ENCODE assay signal across 24 cellular contexts in the genomic region with DNA sequence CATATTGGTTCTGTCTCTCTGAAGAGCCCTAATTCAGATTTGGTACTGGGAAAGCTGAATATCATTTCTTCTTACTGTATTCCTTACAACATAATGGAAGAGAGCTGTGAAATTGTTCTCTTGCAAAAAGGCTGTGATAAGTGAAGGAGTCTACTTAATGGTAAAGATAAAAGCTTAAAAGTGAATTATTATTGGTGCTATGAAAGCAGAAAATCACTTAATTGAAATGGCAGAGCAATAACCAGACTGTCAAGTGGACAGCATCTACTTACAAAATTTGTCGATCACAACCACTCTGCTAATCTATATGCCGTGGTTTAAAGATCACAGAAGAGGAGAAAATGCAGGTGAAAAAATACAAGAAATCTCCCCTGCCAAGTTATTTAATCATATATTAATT.
"Had no signal": no experiment of that assay in that cellular context is flagged by ENCODE, and none has a peak within 500 bp of the region (broad histone marks: within the 10 kb centered on the region; RNA-seq: fewer than 3 reads in every experiment).

No MANE protein-coding gene starts in this region.

- H3K4me3 ChIP-seq: stomach, suprapubic skin, testis, thoracic aorta, thyroid gland, tibial artery, tibial nerve, transverse colon, upper lobe of left lung, upper lobe of right lung, uterus, vagina had no signal

- H3K9me3 ChIP-seq: stomach, suprapubic skin, testis, thoracic aorta, thyroid gland, tibial artery, tibial nerve, transverse colon, upper lobe of left lung, upper lobe of right lung, uterus, vagina had no signal

- DNase-seq: stimulated activated CD4-positive, alpha-beta T cell treated with anti-CD3 and anti-CD28 coated beads, Interleukin-2, amount 100 ng/mL, for 48 hours; stimulated activated CD4-positive, alpha-beta T cell treated with anti-CD3 and anti-CD28 coated beads, Interleukin-4, amount 100 ng/mL, for 1 hour; stimulated activated CD4-positive, alpha-beta T cell treated with anti-CD3 and anti-CD28 coated beads, Interleukin-4, amount 100 ng/mL, for 24 hours; stimulated activated CD4-positive, alpha-beta T cell treated with anti-CD3 and anti-CD28 coated beads, Interleukin-4, amount 100 ng/mL, for 4 hours; stimulated activated CD8-positive, alpha-beta memory T cell treated with anti-CD3 and anti-CD28 coated beads, Interleukin-4, amount 100 ng/mL, for 48 hours; stimulated activated naive B cell treated with anti-CD40 and anti-IgM and Interleukin-4, amounts not matched to agents 10 μg/mL and 1 μg/mL and 100 μg/mL, for 72 hours; stimulated activated naive CD4-positive, alpha-beta T cell; stimulated activated naive CD4-positive, alpha-beta T cell treated with Interleukin-2 at 50 U/mL for 16 hours; stimulated activated naive CD8-positive, alpha-beta T cell treated with anti-CD3 and anti-CD28 coated beads, Interleukin-15, amount 100 ng/mL, for 72 hours; stimulated activated naive CD8-positive, alpha-beta T cell treated with anti-CD3 and anti-CD28 coated beads, Interleukin-15, Interleukin-2, amounts not matched to agents 100 U/mL and 50 U/mL, for 24 hours; stomach; substantia nigra; testis; thyroid gland; tibial artery; transverse colon; trophoblast cell; upper lobe of left lung; upper lobe of right lung; uterus had no signal

- H3K27ac ChIP-seq: stomach, suprapubic skin, testis, thoracic aorta, thyroid gland, tibial artery, tibial nerve, transverse colon, upper lobe of left lung, upper lobe of right lung, uterus, vagina had no signal

- H3K36me3 ChIP-seq: stomach, suprapubic skin, thoracic aorta, thyroid gland, tibial artery, tibial nerve, transverse colon, upper lobe of left lung, upper lobe of right lung, uterus, vagina had no signal

- H3K27me3 ChIP-seq: stomach, suprapubic skin, testis, thyroid gland, tibial artery, tibial nerve, transverse colon, upper lobe of left lung, upper lobe of right lung, uterus, vagina had no signal
